In the genomic region with DNA sequence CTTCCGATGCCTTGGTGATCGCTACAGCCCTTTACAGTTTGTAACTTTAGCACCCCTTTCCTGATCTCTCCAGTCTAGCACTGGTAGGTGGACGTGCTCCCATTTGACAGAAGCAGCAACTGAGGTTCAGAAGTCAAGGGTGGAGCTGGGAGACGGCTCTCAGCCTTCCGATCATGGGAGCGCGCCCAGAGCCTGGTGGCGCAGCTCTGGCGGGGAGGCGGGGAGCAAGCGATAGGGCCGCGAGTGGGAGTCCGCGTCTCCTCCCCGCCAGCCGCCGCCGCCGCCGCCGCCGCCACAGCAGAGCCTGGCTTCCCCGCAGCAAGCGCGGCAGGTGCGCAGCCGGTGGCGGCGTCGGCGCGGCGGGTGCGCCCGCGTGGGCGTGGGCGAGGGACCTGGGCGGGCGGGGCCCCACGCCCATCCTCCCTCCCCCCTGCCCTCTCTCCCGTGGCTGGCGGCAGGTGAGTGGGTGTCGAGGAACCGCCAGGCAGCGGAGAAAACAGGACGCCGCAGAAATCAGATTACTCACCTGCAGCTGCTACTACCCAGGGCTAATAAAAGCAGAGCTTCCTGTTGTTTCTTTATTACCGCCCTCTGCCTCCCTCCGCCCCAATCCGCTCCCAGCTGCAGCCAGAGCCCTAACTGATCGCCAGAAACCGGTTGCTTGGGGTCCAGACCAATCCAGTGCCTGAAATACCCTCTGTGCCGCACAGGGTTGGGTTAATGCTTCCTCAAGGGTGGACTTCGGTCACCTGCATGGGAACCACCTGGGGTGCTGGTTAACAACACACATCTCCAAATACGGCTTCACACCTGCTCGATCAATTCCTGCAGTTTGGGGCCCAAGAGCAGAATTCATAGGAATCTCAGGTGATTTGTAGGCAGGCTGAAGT, we compare ENCODE assay signal across 8 cellular contexts.
DNase-seq lines count a peak whose midpoint lies in the region; ATAC-seq and TF ChIP-seq lines count a peak whose summit lies in the region.

No MANE protein-coding gene starts in this region.

- ATAC-seq in GM18520 (IDR thresholded peaks at IDR 0.05; ENCODE audit: unreplicated experiment) (peak; percentile 43), HG03439 (IDR thresholded peaks at IDR 0.05; ENCODE audit: unreplicated experiment) (peak; percentile 71), PC-3 (peak; percentile 89), HG03378 (IDR thresholded peaks at IDR 0.05; ENCODE audit: unreplicated experiment) (no peak)

- H3K9ac ChIP-seq in PC-3 (ENCODE audit: low read length) (no peak overlapping the region), iPS-18a (ENCODE audit: low read length) (peak overlapping the region; percentile 19)

- POLR2A ChIA-PET in PC-3 (lab: Charles Lee; ENCODE audit: unreplicated experiment), result interaction anchor here (0.5 kb wide), 1 partner anchor 134 kb away, joined by 3 read pairs; no protein-coding TSS in a partner anchor

- H3K4me3 ChIP-seq in PC-3 (ENCODE audit: low read length) (peak overlapping the region; percentile 60), iPS-18a (ENCODE audit: low read length) (peak overlapping the region; percentile 48)

- peak overlapping the region; percentile 48 for H2AFZ ChIP-seq in PC-3 (ENCODE audit: low read length)

- CTCF ChIA-PET in PC-3 (lab: Charles Lee), result interaction anchor here (0.6 kb wide), 2 partner anchors 63 to 135 kb away, joined by 3 to 4 read pairs; no protein-coding TSS in a partner anchor

- H3K27me3 ChIP-seq in PC-3 (ENCODE audit: low read length) (peaks cover 6% of the 10 kb centered on the region), iPS-18a (ENCODE audit: control insufficient read depth, insufficient read depth, low read length) (peaks cover 25% of the 10 kb centered on the region)

- no peaks in the 10 kb centered on the region for H3K9me3 ChIP-seq in PC-3 (ENCODE audit: low read length)
- no peaks in the 10 kb centered on the region for H3K9me3 ChIP-seq in iPS-18a (ENCODE audit: control insufficient read depth, low read depth, low read length)

- DNase-seq in PC-3, result peak; percentile 63
- DNase-seq in activated gamma-delta T cell treated with anti-CD3 and anti-CD28 coated beads, Interleukin-2, amount 50 U/mL, for 16 hours (ENCODE audit: low read depth), result peak; percentile 76
- DNase-seq in stimulated activated CD4-positive, alpha-beta T cell treated with anti-CD3 and anti-CD28 coated beads, Interleukin-2, amount 100 ng/mL, for 24 hours, result peak; percentile 77
- DNase-seq in occipital lobe (lab: John Stamatoyannopoulos, UW), result no peak

- H3K79me2 ChIP-seq in PC-3 (ENCODE audit: low read length), result no peaks in the 10 kb centered on the region

- no peak overlapping the region for H3K27ac ChIP-seq in PC-3 (ENCODE audit: low read length)
- no peak overlapping the region for H3K27ac ChIP-seq in iPS-18a (ENCODE audit: low read length)

- no peaks in the 10 kb centered on the region for H3K9me2 ChIP-seq in PC-3 (replicated peaks; ENCODE audit: low read length)

- BruUV-seq in PC-3 (replicated peaks; lab: Mats Ljungman, UMichigan), result no TSS peak

- H3K4me2 ChIP-seq in PC-3 (ENCODE audit: low read length), result peak overlapping the region; percentile 75

- TF ChIP-seq CTCF in PC-3 (conservative IDR thresholded peaks at IDR 0.05; ENCODE audit: low read depth, low read length), result no peak

- peaks cover 5% of the 10 kb centered on the region; the same call in 1 of the 2 replicates for H3K4me1 ChIP-seq in PC-3 (ENCODE audit: insufficient read depth, low read length)
- peaks cover 8% of the 10 kb centered on the region for H3K4me1 ChIP-seq in iPS-18a (ENCODE audit: control insufficient read depth, low read depth, low read length)

- H3F3A ChIP-seq in PC-3 (ENCODE audit: low read length, unreplicated experiment), result no peaks in the 10 kb centered on the region

- intact Hi-C loops in PC-3 (cut with micrococcal nuclease), result no loop called here

- no peaks in the 10 kb centered on the region for H4K20me1 ChIP-seq in PC-3 (ENCODE audit: low read length)

- H3K36me3 ChIP-seq in PC-3 (ENCODE audit: low read depth, low read length), result no peaks in the 10 kb centered on the region
- H3K36me3 ChIP-seq in iPS-18a (ENCODE audit: control insufficient read depth, low read depth, low read length), result no peaks in the 10 kb centered on the region
